Comparison of ENCODE assay signal across 11 cellular contexts in genomic region chr6:135146160-135146920, GRCh38. TPM values are rescaled to one million over a fixed set of nuclear protein-coding genes. Genes with fewer than 3 reads are reported as not detected.
DNase-seq lines count a peak whose midpoint lies in the region; ATAC-seq and TF ChIP-seq lines count a peak whose summit lies in the region.
"Had no signal": no experiment of that assay in that cellular context is flagged by ENCODE, and none has a peak within 500 bp of the region (broad histone marks: within the 10 kb centered on the region; RNA-seq: fewer than 3 reads in every experiment).

No MANE protein-coding gene starts in this region.

- H3K27ac Mint-ChIP-seq in GM23338: no peak overlapping the region

- no peaks in the 10 kb centered on the region for H4K20me1 ChIP-seq in GM23338 (replicated peaks; ENCODE audit: insufficient read depth)

- no peak overlapping the region for H3K27ac ChIP-seq in ACC112 (ENCODE audit: low read depth, low read length)
- H3K27ac ChIP-seq in GM23338 (ENCODE audit: low read depth): no peak overlapping the region
- no peak overlapping the region for H3K27ac ChIP-seq in lower lobe of right lung

- TF ChIP-seq CTCF in GM23338 (conservative IDR thresholded peaks at IDR 0.05; ENCODE audit: low read depth in 2 of 2) (no peak), fibroblast of mammary gland (conservative IDR thresholded peaks at IDR 0.05; ENCODE audit: control insufficient read depth, insufficient read depth, low read depth, low read length) (no peak), lower lobe of right lung (IDR thresholded peaks at IDR 0.05) (no peak)

- H3K4me3 Mint-ChIP-seq in GM23338: no peak overlapping the region

- H2AFZ ChIP-seq in ACC112 (ENCODE audit: low read length, unreplicated experiment) (peak overlapping the region; percentile 73), GM23338 (peak overlapping the region; percentile 72; the same call in 1 of the 2 replicates)

- H3K4me1 ChIP-seq in ACC112 (ENCODE audit: control insufficient read depth, insufficient read depth, low read length, unreplicated experiment): peaks cover 16% of the 10 kb centered on the region
- peaks cover 7% of the 10 kb centered on the region for H3K4me1 ChIP-seq in GM23338 (ENCODE audit: insufficient read depth)
- H3K4me1 ChIP-seq in lower lobe of right lung: no peaks in the 10 kb centered on the region

- ATAC-seq in GM23338 (peak; percentile 61; the same call in 2 of the 3 replicates), lower lobe of right lung (no peak)
- ATAC-seq: left cardiac atrium, right cardiac atrium had no signal

- peak overlapping the region; percentile 64 for H3K4me2 ChIP-seq in GM23338

- no peaks in the 10 kb centered on the region for H3F3A ChIP-seq in GM23338 (replicated peaks; ENCODE audit: low read depth)

- no peaks in the 10 kb centered on the region; the same call in 2 of the 3 replicates for H3K36me3 Mint-ChIP-seq in GM23338 (ENCODE audit: low read depth)

- H3K9me2 ChIP-seq in GM23338 (ENCODE audit: insufficient read depth): no peaks in the 10 kb centered on the region

- peak; percentile 40 for DNase-seq in GM23338 (ENCODE audit: low spot score)
- DNase-seq in RPMI7951 (ENCODE audit: low read depth): peak; percentile 16
- DNase-seq in fibroblast of mammary gland (ENCODE audit: low read depth): peak; percentile 7
- DNase-seq in stimulated activated CD4-positive, alpha-beta T cell treated with anti-CD3 and anti-CD28 coated beads, Interleukin-1b, Interleukin-23, amount 100 ng/mL, for 48 hours: no peak
- DNase-seq in cerebellum (ENCODE audit: low spot score): no peak
- DNase-seq in cerebellar nuclear complex (lab: John Stamatoyannopoulos, UW): no peak
- DNase-seq in lower lobe of right lung: no peak
- DNase-seq: Calu3, left cardiac atrium, right cardiac atrium had no signal

- H3K4me1 Mint-ChIP-seq in GM23338: peaks cover 17% of the 10 kb centered on the region

- H3K79me2 ChIP-seq in ACC112 (ENCODE audit: control insufficient read depth, insufficient read depth, low read length, unreplicated experiment) (no peaks in the 10 kb centered on the region), GM23338 (replicated peaks; ENCODE audit: insufficient read depth) (no peaks in the 10 kb centered on the region)

- no peaks in the 10 kb centered on the region for H3K36me3 ChIP-seq in ACC112 (ENCODE audit: insufficient read depth, low read length)
- H3K36me3 ChIP-seq in GM23338 (ENCODE audit: insufficient read depth): no peaks in the 10 kb centered on the region
- H3K36me3 ChIP-seq in lower lobe of right lung: no peaks in the 10 kb centered on the region

- H3K4me3 ChIP-seq in ACC112 (ENCODE audit: low read depth, low read length) (peak overlapping the region; percentile 2; the same call in 1 of the 2 replicates), GM23338 (no peak overlapping the region), fibroblast of mammary gland (ENCODE audit: control insufficient read depth, low read depth, low read length) (no peak overlapping the region), lower lobe of right lung (no peak overlapping the region)

- H3K27me3 Mint-ChIP-seq in GM23338 (ENCODE audit: insufficient read depth, low read depth, poor library complexity): peaks cover 1% of the 10 kb centered on the region

- no peaks in the 10 kb centered on the region for H3K9me3 ChIP-seq in lower lobe of right lung

- H3K27me3 ChIP-seq in ACC112 (ENCODE audit: insufficient read depth, low read length) (no peaks in the 10 kb centered on the region), GM23338 (ENCODE audit: insufficient read depth) (no peaks in the 10 kb centered on the region), lower lobe of right lung (ENCODE audit: low read depth) (no peaks in the 10 kb centered on the region)

- intact Hi-C loops in lower lobe of right lung (cut with DNase I): no loop called here

- H3K9me3 Mint-ChIP-seq in GM23338: peaks cover 3% of the 10 kb centered on the region; the same call in 2 of the 3 replicates

TF ChIP-seq in GM23338, 12 proteins besides CTCF, POLR2A, EP300 and RAD21:
- TF ChIP-seq ETS1 (IDR thresholded peaks at IDR 0.05): no peak
- no peak for TF ChIP-seq REST (IDR thresholded peaks at IDR 0.05; ENCODE audit: unreplicated experiment)
- no peak for TF ChIP-seq EZH2 (IDR thresholded peaks at IDR 0.05; ENCODE audit: low read depth, unreplicated experiment)
- no peak for TF ChIP-seq NANOG (IDR thresholded peaks at IDR 0.05; ENCODE audit: borderline replicate concordance)
- no peak for TF ChIP-seq ZNF114 (CRISPR knock-in tag; IDR thresholded peaks at IDR 0.05)
- no peak for TF ChIP-seq STAT1 (IDR thresholded peaks at IDR 0.05; ENCODE audit: unreplicated experiment)
- no peak for TF ChIP-seq ZNF331 (CRISPR knock-in tag; IDR thresholded peaks at IDR 0.05; ENCODE audit: low read depth)
- no peak for TF ChIP-seq EZH2phosphoT487 (IDR thresholded peaks at IDR 0.05; ENCODE audit: unreplicated experiment)
- no peak for TF ChIP-seq POLR2AphosphoS5 (IDR thresholded peaks at IDR 0.05; ENCODE audit: low read depth)
- TF ChIP-seq CREB1 (CRISPR knock-in tag; IDR thresholded peaks at IDR 0.05; ENCODE audit: low read depth): no peak
- no peak for TF ChIP-seq JUNB (IDR thresholded peaks at IDR 0.05; ENCODE audit: unreplicated experiment)

RNA-seq across cellular contexts. Expression of gene MYB, which starts 34.8 kb away (rescaled TPM):
- total RNA-seq in GM23338 (2014; rRNA removed; shearing (Covaris generic)): 7.9 and 10.4 TPM in 2 replicates
- 3.0 and 4.2 TPM in 2 replicates for polyA plus RNA-seq in GM23338 (2016; fragmentation: Nextera tagmentation; extraction: Ambion mirVana)
- 0.12 TPM in 1 of 2 replicates, not detected in the other for total RNA-seq in RPMI7951 (2014; rRNA removed; shearing (Covaris generic))
- 9.0 TPM for total RNA-seq in cerebellum
- total RNA-seq in lower lobe of right lung: 6.1 TPM
- polyA plus RNA-seq: right cardiac atrium had no signal

Comparison
In these comparisons a context has a peak if more than half of its experiments do, and no peak if none do; other contexts are left out.
1. DNase-seq: peak in GM23338 (single experiment), RPMI7951 (single experiment) and fibroblast of mammary gland (single experiment); none in stimulated activated CD4-positive, alpha-beta T cell treated with anti-CD3 and anti-CD28 coated beads, Interleukin-1b, Interleukin-23, amount 100 ng/mL, for 48 hours (single experiment), cerebellum (single experiment), cerebellar nuclear complex (0 of 2) and lower lobe of right lung (single experiment).